Comparison of ENCODE assay signal across 1 cellular context in genomic region chrX:153409414-153410101, GRCh38.
TF ChIP-seq lines count a peak whose summit lies in the region.

No MANE protein-coding gene starts in this region.

TF ChIP-seq in HepG2, 621 proteins besides CTCF, POLR2A, EP300 and RAD21 (continues in another document):
- TF ChIP-seq ZNF296 (CRISPR knock-in tag; conservative IDR thresholded peaks at IDR 0.05), result 0 out of 2 replicates have a peak, but pooled peaks have one; percentile 38
- no peak for TF ChIP-seq ZNF841 (CRISPR knock-in tag; IDR thresholded peaks at IDR 0.05; ENCODE audit: borderline replicate concordance)
- TF ChIP-seq IRF2 (CRISPR knock-in tag; IDR thresholded peaks at IDR 0.05), result peak; percentile 33; the same call in 1 of the 2 replicates
- peak; percentile 70 for TF ChIP-seq ZNF18 (CRISPR knock-in tag; IDR thresholded peaks at IDR 0.05; ENCODE audit: insufficient replicate concordance)
- TF ChIP-seq ZBTB21 (CRISPR knock-in tag; IDR thresholded peaks at IDR 0.05), result no peak
- peak; percentile 74 for TF ChIP-seq PATZ1 (CRISPR knock-in tag; IDR thresholded peaks at IDR 0.05)
- TF ChIP-seq ZNF777 (CRISPR knock-in tag; IDR thresholded peaks at IDR 0.05), result no peak
- peak; percentile 57; the same call in 1 of the 2 replicates for TF ChIP-seq ARNTL (CRISPR knock-in tag; IDR thresholded peaks at IDR 0.05)
- 0 out of 2 replicates have a peak, but pooled peaks have one; percentile 27 for TF ChIP-seq NFIC (IDR thresholded peaks at IDR 0.05; ENCODE audit: low read length)
- TF ChIP-seq ZHX2 (IDR thresholded peaks at IDR 0.05; ENCODE audit: low read depth), result no peak
- TF ChIP-seq ZHX2 (CRISPR knock-in tag; IDR thresholded peaks at IDR 0.05; ENCODE audit: borderline replicate concordance), result no peak
- TF ChIP-seq ZNF292 (CRISPR knock-in tag; IDR thresholded peaks at IDR 0.05; ENCODE audit: borderline replicate concordance, low read depth), result peak; percentile 25; the same call in 1 of the 2 replicates
- TF ChIP-seq NONO (IDR thresholded peaks at IDR 0.05), result no peak
- 0 out of 2 replicates have a peak, but pooled peaks have one; percentile 26 for TF ChIP-seq NONO (CRISPR knock-in tag; conservative IDR thresholded peaks at IDR 0.05)
- peak; percentile 88 for TF ChIP-seq PAXIP1 (CRISPR knock-in tag; conservative IDR thresholded peaks at IDR 0.05)
- no peak for TF ChIP-seq ZNF142 (CRISPR knock-in tag; IDR thresholded peaks at IDR 0.05)
- TF ChIP-seq ZNF350 (CRISPR knock-in tag; IDR thresholded peaks at IDR 0.05; ENCODE audit: borderline replicate concordance, low read depth), result peak; percentile 62
- 0 out of 2 replicates have a peak, but pooled peaks have one; percentile 42 for TF ChIP-seq HNF1B (CRISPR knock-in tag; IDR thresholded peaks at IDR 0.05)
- TF ChIP-seq UBTF (CRISPR knock-in tag; IDR thresholded peaks at IDR 0.05), result peak; percentile 39; the same call in 1 of the 2 replicates
- no peak for TF ChIP-seq SRSF4 (IDR thresholded peaks at IDR 0.05; ENCODE audit: low read depth, low read length, poor library complexity, severe bottlenecking)
- TF ChIP-seq PAWR (CRISPR knock-in tag; IDR thresholded peaks at IDR 0.05; ENCODE audit: borderline replicate concordance), result no peak
